ENCODE assay signal across 13 cellular contexts in the genomic region with DNA sequence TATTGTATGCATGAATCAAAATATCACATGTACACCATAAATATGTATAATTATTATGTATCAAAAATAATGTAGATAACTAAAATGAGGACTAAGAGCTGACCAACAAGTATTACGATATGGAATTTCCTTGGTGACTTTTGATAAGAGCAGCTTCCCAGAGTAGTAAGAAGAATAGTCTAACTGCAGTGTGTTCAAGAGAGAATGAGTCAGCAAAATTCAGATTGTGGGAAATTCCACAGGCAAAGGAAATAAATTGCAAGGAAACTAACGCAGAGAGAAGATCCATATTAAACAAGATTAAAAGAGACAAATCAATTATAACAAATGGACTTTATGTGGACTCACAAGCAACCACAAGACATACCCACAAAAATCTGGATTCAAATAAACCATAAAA. TPM values are rescaled to one million over a fixed set of nuclear protein-coding genes. Genes with fewer than 3 reads are reported as not detected.
A peak's percentile ranks its signal among the peaks of the same experiment; 100 is the strongest.
DNase-seq lines count a peak whose midpoint lies in the region; ATAC-seq, FAIRE-seq and TF ChIP-seq lines count a peak whose summit lies in the region.
"Had no signal": no experiment of that assay in that cellular context is flagged by ENCODE, and none has a peak within 500 bp of the region (broad histone marks: within the 10 kb centered on the region; RNA-seq: fewer than 3 reads in every experiment).

No MANE protein-coding gene starts in this region.

- no peaks in the 10 kb centered on the region for H3K27me3 ChIP-seq in pancreas

- H3K4me3 Mint-ChIP-seq in activated naive CD4-positive, alpha-beta T cell treated with anti-CD3 and anti-CD28 coated beads for 36 hours: no peak overlapping the region
- H3K4me3 Mint-ChIP-seq: activated naive CD8-positive, alpha-beta T cell treated with anti-CD3 and anti-CD28 coated beads, Interleukin-2, amount 50 U/mL, for 24 hours had no signal

- H3K36me3 ChIP-seq in pancreas: no peaks in the 10 kb centered on the region

- H3K4me1 ChIP-seq in pancreas: peaks cover 0 to 31% (median 14%) of the 10 kb centered on the region in 3 donors
- H3K4me1 ChIP-seq: parathyroid adenoma had no signal

- peak; percentile 72 to 84 (median 77) for ATAC-seq in pancreas
- ATAC-seq: activated naive CD8-positive, alpha-beta T cell treated with anti-CD3 and anti-CD28 coated beads, Interleukin-2, amount 50 U/mL, for 24 hours had no signal

- 7 to 9% methylated on average over 2 of the region's 2 CpGs for WGBS in pancreas, 2 donors

- peak; percentile 52 for DNase-seq in Caki2 (ENCODE audit: low read depth)
- peak; percentile 59 for DNase-seq in RCC 7860 (ENCODE audit: low spot score)
- peak; percentile 83 for DNase-seq in fibroblast of the aortic adventitia (ENCODE audit: low read depth)
- no peak for DNase-seq in pancreas
- DNase-seq in activated naive CD4-positive, alpha-beta T cell treated with anti-CD3 and anti-CD28 coated beads for 36 hours: no peak
- no peak for DNase-seq in C1 segment of cervical spinal cord (lab: John Stamatoyannopoulos, UW)
- no peak for DNase-seq in central memory CD4-positive, alpha-beta T cell
- DNase-seq in NCI-H526 (lab: John Stamatoyannopoulos, UW): no peak
- DNase-seq: activated CD8-positive, alpha-beta memory T cell treated with anti-CD3 and anti-CD28 coated beads for 24 hours; activated naive CD8-positive, alpha-beta T cell treated with anti-CD3 and anti-CD28 coated beads, Interleukin-2, amount 50 U/mL, for 24 hours; NCI-H1694; T-helper 2 cell had no signal

- no peak for TF ChIP-seq CTCF in fibroblast of the aortic adventitia (IDR thresholded peaks at IDR 0.05; ENCODE audit: insufficient read depth, low read length)
- TF ChIP-seq CTCF in pancreas (IDR thresholded peaks at IDR 0.05): no peak

- H3K27me3 Mint-ChIP-seq in activated naive CD4-positive, alpha-beta T cell treated with anti-CD3 and anti-CD28 coated beads for 36 hours (ENCODE audit: low read depth): peaks cover 2% of the 10 kb centered on the region

- no peaks in the 10 kb centered on the region for H3K36me3 Mint-ChIP-seq in activated naive CD4-positive, alpha-beta T cell treated with anti-CD3 and anti-CD28 coated beads for 36 hours (ENCODE audit: low read depth)

- H3K9me3 Mint-ChIP-seq in activated naive CD4-positive, alpha-beta T cell treated with anti-CD3 and anti-CD28 coated beads for 36 hours: no peaks in the 10 kb centered on the region
- H3K9me3 Mint-ChIP-seq: activated naive CD8-positive, alpha-beta T cell treated with anti-CD3 and anti-CD28 coated beads, Interleukin-2, amount 50 U/mL, for 24 hours had no signal

- H3K4me1 Mint-ChIP-seq in activated naive CD4-positive, alpha-beta T cell treated with anti-CD3 and anti-CD28 coated beads for 36 hours (ENCODE audit: low read depth): peaks cover 2% of the 10 kb centered on the region
- H3K4me1 Mint-ChIP-seq: activated naive CD8-positive, alpha-beta T cell treated with anti-CD3 and anti-CD28 coated beads, Interleukin-2, amount 50 U/mL, for 24 hours had no signal

- CTCF ChIA-PET in activated naive CD4-positive, alpha-beta T cell treated with anti-CD3 and anti-CD28 coated beads for 36 hours (lab: Charles Lee): no interaction called here

- no peaks in the 10 kb centered on the region for H3K9me3 ChIP-seq in pancreas

- H3K27ac ChIP-seq in pancreas: no peak overlapping the region
- H3K27ac ChIP-seq: parathyroid adenoma had no signal

- intact Hi-C loops in pancreas (cut with DNase I): no loop called here
- intact Hi-C loops in activated naive CD4-positive, alpha-beta T cell treated with anti-CD3 and anti-CD28 coated beads for 36 hours (cut with micrococcal nuclease): no loop called here

- no peak overlapping the region for H3K27ac Mint-ChIP-seq in activated naive CD4-positive, alpha-beta T cell treated with anti-CD3 and anti-CD28 coated beads for 36 hours
- H3K27ac Mint-ChIP-seq: activated naive CD8-positive, alpha-beta T cell treated with anti-CD3 and anti-CD28 coated beads, Interleukin-2, amount 50 U/mL, for 24 hours had no signal

- peak; percentile 83 for FAIRE-seq in RCC 7860 (lab: Jason Lieb, UNC)
- FAIRE-seq in pancreas (lab: Jason Lieb, UNC): peak; percentile 68

- in situ Hi-C loops in Caki2 (cut with HindIII; ENCODE audit: low pct_unique_long_range_greater_than_20kb, low sequenced_read_pairs): no loop called here

- H3K4me3 ChIP-seq in fibroblast of the aortic adventitia (ENCODE audit: low read depth, low read length) (no peak overlapping the region), pancreas (no peak overlapping the region)

RNA-seq across cellular contexts. Expression of gene FRK, which starts 26.4 kb away (rescaled TPM):
- 5.0 and 5.1 TPM in 2 replicates for total RNA-seq in Caki2 (2014; rRNA removed; shearing (Covaris generic); ENCODE audit: low replicate concordance)
- 2.0 TPM in 2 replicates for total RNA-seq in fibroblast of the aortic adventitia (ENCODE audit: low replicate concordance)
- total RNA-seq in pancreas: 10 to 100 TPM in 1 of 6 donors, 1 to 10 TPM in 5; 3.9 to 11.6 (median 5.2) TPM
- polyA plus RNA-seq in pancreas: 1 to 10 TPM in 1 of 2 donors, under 1 TPM in 1; 0.72 to 1.6 TPM
- not detected for total RNA-seq in activated naive CD4-positive, alpha-beta T cell treated with anti-CD3 and anti-CD28 coated beads for 36 hours

Comparison
In these comparisons a context has a peak if more than half of its experiments do, and no peak if none do; other contexts are left out.
1. DNase-seq: peak in Caki2 (single experiment), RCC 7860 (single experiment) and fibroblast of the aortic adventitia (single experiment); none in pancreas (0 of 6), activated naive CD4-positive, alpha-beta T cell treated with anti-CD3 and anti-CD28 coated beads for 36 hours (single experiment), C1 segment of cervical spinal cord (0 of 14), central memory CD4-positive, alpha-beta T cell (single experiment) and NCI-H526 (0 of 2).